8 cellular contexts compared by ENCODE assay signal in genomic region chrX:46544527-46544926, GRCh38. TPM values are rescaled to one million over a fixed set of nuclear protein-coding genes. Genes with fewer than 3 reads are reported as not detected.
DNase-seq lines count a peak whose midpoint lies in the region; ATAC-seq and TF ChIP-seq lines count a peak whose summit lies in the region.
"Not testable (repeated sequence)": the region's sequence is repeated elsewhere in the genome, so short reads cannot be mapped to it uniquely, and the experiment has no call there.

No MANE protein-coding gene starts in this region.

- CTCF ChIA-PET in A673 (lab: Charles Lee); OCI-LY7 (lab: Charles Lee; ENCODE audit: unreplicated experiment): not testable (repeated sequence)

- DNase-seq in A673 (ENCODE audit: low spot score); GM23338 (ENCODE audit: low spot score); OCI-LY7 (ENCODE audit: low spot score); activated T-helper 1 cell treated with anti-CD3 and anti-CD28 coated beads, Interleukin-12 subunit alpha, Interleukin-12 subunit beta, Interleukin-2, Interleukin-4 antibody, amounts not matched to agents 30 ng/mL and 10 ng/mL and 1 ng/mL, durations not matched to agents 14 hours and 24 hours and 36 hours (ENCODE audit: low spot score); colonic mucosa; heart right ventricle; naive B cell; smooth muscle cell (lab: John Stamatoyannopoulos, UW; ENCODE audit: unreplicated experiment): not testable (repeated sequence)

- H3K9me3 ChIP-seq in A673 (ENCODE audit: low read depth, low read length, poor library complexity, severe bottlenecking); OCI-LY7 (ENCODE audit: low read length); colonic mucosa; heart right ventricle; smooth muscle cell (replicated peaks; ENCODE audit: low read depth): not testable (repeated sequence)

- peak overlapping the region; percentile 90 for H3K4me2 ChIP-seq in GM23338
- peak overlapping the region; percentile 97 for H3K4me2 ChIP-seq in OCI-LY7 (ENCODE audit: low read length)
- peak overlapping the region; percentile 83 for H3K4me2 ChIP-seq in smooth muscle cell

- POLR2A ChIA-PET in A673 (lab: Charles Lee; ENCODE audit: low non-redundant PET): interaction anchor here (0.6 kb wide), 1 partner anchor 281 kb away, joined by 3 read pairs; no protein-coding TSS in a partner anchor
- POLR2A ChIA-PET in OCI-LY7 (lab: Charles Lee): not testable (repeated sequence)

- TF ChIP-seq CTCF in A673 (conservative IDR thresholded peaks at IDR 0.05; ENCODE audit: low read depth, low read length); GM23338 (conservative IDR thresholded peaks at IDR 0.05; ENCODE audit: low read depth in 2 of 2); OCI-LY7 (conservative IDR thresholded peaks at IDR 0.05; ENCODE audit: low read length); colonic mucosa (IDR thresholded peaks at IDR 0.05); heart right ventricle (IDR thresholded peaks at IDR 0.05); smooth muscle cell (IDR thresholded peaks at IDR 0.05; ENCODE audit: borderline replicate concordance, insufficient read depth, poor library complexity, severe bottlenecking): not testable (repeated sequence)

- not testable (repeated sequence) for H3K36me3 ChIP-seq in A673 (ENCODE audit: insufficient read depth, low read length, poor library complexity, severe bottlenecking); colonic mucosa; smooth muscle cell (ENCODE audit: low read depth)
- H3K36me3 ChIP-seq in GM23338 (ENCODE audit: insufficient read depth) (peaks cover 16% of the 10 kb centered on the region; the same call in 1 of the 2 replicates), OCI-LY7 (ENCODE audit: insufficient read depth, low read length) (peaks cover 16% of the 10 kb centered on the region), heart right ventricle (peaks cover 0 to 24% (median 0%) of the 10 kb centered on the region in 9 donors)

- peaks cover 37% of the 10 kb centered on the region for H3K36me3 Mint-ChIP-seq in GM23338 (ENCODE audit: low read depth)
- H3K36me3 Mint-ChIP-seq in activated T-helper 1 cell treated with anti-CD3 and anti-CD28 coated beads, Interleukin-12 subunit alpha, Interleukin-12 subunit beta, Interleukin-2, Interleukin-4 antibody, amounts not matched to agents 30 ng/mL and 10 ng/mL and 1 ng/mL, durations not matched to agents 14 hours and 24 hours and 36 hours (ENCODE audit: low read depth): peaks cover 20% of the 10 kb centered on the region
- not testable (repeated sequence) for H3K36me3 Mint-ChIP-seq in naive B cell

- H3K4me1 Mint-ChIP-seq in GM23338: peaks cover 20% of the 10 kb centered on the region; the same call in 2 of the 3 replicates
- peaks cover 36% of the 10 kb centered on the region for H3K4me1 Mint-ChIP-seq in activated T-helper 1 cell treated with anti-CD3 and anti-CD28 coated beads, Interleukin-12 subunit alpha, Interleukin-12 subunit beta, Interleukin-2, Interleukin-4 antibody, amounts not matched to agents 30 ng/mL and 10 ng/mL and 1 ng/mL, durations not matched to agents 14 hours and 24 hours and 36 hours (ENCODE audit: low read depth)
- peaks cover 5 to 25% (median 16%) of the 10 kb centered on the region in 3 donors for H3K4me1 Mint-ChIP-seq in naive B cell

- H3K27ac ChIP-seq in A673 (ENCODE audit: low read depth, low read length, poor library complexity, severe bottlenecking): peak overlapping the region; percentile 78
- peak overlapping the region; percentile 74; the same call in 1 of the 2 replicates for H3K27ac ChIP-seq in GM23338 (ENCODE audit: low read depth)
- peak overlapping the region; percentile 47 for H3K27ac ChIP-seq in OCI-LY7 (ENCODE audit: low read depth, low read length, poor library complexity, severe bottlenecking)
- H3K27ac ChIP-seq in colonic mucosa: peak overlapping the region; percentile 34
- peak overlapping the region in 8 of 10 donors; percentile 77 to 91 (median 86) for H3K27ac ChIP-seq in heart right ventricle
- H3K27ac ChIP-seq in smooth muscle cell (ENCODE audit: low read depth): peak overlapping the region; percentile 96

- not testable (repeated sequence) for H3K4me1 ChIP-seq in A673 (ENCODE audit: insufficient read depth, low read length, poor library complexity, severe bottlenecking); GM23338 (ENCODE audit: insufficient read depth); colonic mucosa; smooth muscle cell (ENCODE audit: low read depth)
- H3K4me1 ChIP-seq in OCI-LY7 (ENCODE audit: insufficient read depth, low read length, poor library complexity, severe bottlenecking): peaks cover 13% of the 10 kb centered on the region
- H3K4me1 ChIP-seq in heart right ventricle: peaks cover 0 to 31% (median 14%) of the 10 kb centered on the region in 9 donors

- H3K9me2 ChIP-seq in GM23338 (ENCODE audit: insufficient read depth); OCI-LY7 (ENCODE audit: insufficient read depth, low read length): not testable (repeated sequence)

- H3K4me3 Mint-ChIP-seq in GM23338: peak overlapping the region; percentile 97
- H3K4me3 Mint-ChIP-seq in activated T-helper 1 cell treated with anti-CD3 and anti-CD28 coated beads, Interleukin-12 subunit alpha, Interleukin-12 subunit beta, Interleukin-2, Interleukin-4 antibody, amounts not matched to agents 30 ng/mL and 10 ng/mL and 1 ng/mL, durations not matched to agents 14 hours and 24 hours and 36 hours: peak overlapping the region; percentile 97
- H3K4me3 Mint-ChIP-seq in naive B cell: peak overlapping the region; percentile 87 to 98 (median 97)

- H3K9me3 Mint-ChIP-seq in GM23338; activated T-helper 1 cell treated with anti-CD3 and anti-CD28 coated beads, Interleukin-12 subunit alpha, Interleukin-12 subunit beta, Interleukin-2, Interleukin-4 antibody, amounts not matched to agents 30 ng/mL and 10 ng/mL and 1 ng/mL, durations not matched to agents 14 hours and 24 hours and 36 hours; naive B cell: not testable (repeated sequence)

- H3F3A ChIP-seq in GM23338 (replicated peaks; ENCODE audit: low read depth); smooth muscle cell (ENCODE audit: low read depth): not testable (repeated sequence)

- BruUV-seq in A673 (replicated peaks; lab: Mats Ljungman, UMichigan); OCI-LY7 (replicated peaks; lab: Mats Ljungman, UMichigan): not testable (repeated sequence)

- not testable (repeated sequence) for H4K20me1 ChIP-seq in GM23338 (replicated peaks; ENCODE audit: insufficient read depth); OCI-LY7 (ENCODE audit: insufficient read depth, low read length); smooth muscle cell (ENCODE audit: low read depth)

- intact Hi-C loops in A673 (cut with micrococcal nuclease; ENCODE audit: unreplicated experiment); OCI-LY7 (cut with micrococcal nuclease; ENCODE audit: unreplicated experiment); colonic mucosa (cut with DNase I): not testable (repeated sequence)
- intact Hi-C loops in activated T-helper 1 cell treated with anti-CD3 and anti-CD28 coated beads, Interleukin-12 subunit alpha, Interleukin-12 subunit beta, Interleukin-2, Interleukin-4 antibody, amounts not matched to agents 30 ng/mL and 10 ng/mL and 1 ng/mL, durations not matched to agents 14 hours and 24 hours and 36 hours (cut with micrococcal nuclease): loop anchor here (2.0 kb wide), 2 partner anchors 84 to 252 kb away; no protein-coding TSS in a partner anchor
- intact Hi-C loops in heart right ventricle (cut with DNase I): loop anchor here in 1 of 10 donors (10.0 kb wide), 1 partner anchor 100 kb away; no protein-coding TSS in a partner anchor

- H3K27ac Mint-ChIP-seq in GM23338: not testable (repeated sequence)
- peak overlapping the region; percentile 97 for H3K27ac Mint-ChIP-seq in activated T-helper 1 cell treated with anti-CD3 and anti-CD28 coated beads, Interleukin-12 subunit alpha, Interleukin-12 subunit beta, Interleukin-2, Interleukin-4 antibody, amounts not matched to agents 30 ng/mL and 10 ng/mL and 1 ng/mL, durations not matched to agents 14 hours and 24 hours and 36 hours
- peak overlapping the region; percentile 12 to 99 (median 92) for H3K27ac Mint-ChIP-seq in naive B cell

- not testable (repeated sequence) for H3K27me3 Mint-ChIP-seq in GM23338 (ENCODE audit: insufficient read depth, low read depth, poor library complexity); activated T-helper 1 cell treated with anti-CD3 and anti-CD28 coated beads, Interleukin-12 subunit alpha, Interleukin-12 subunit beta, Interleukin-2, Interleukin-4 antibody, amounts not matched to agents 30 ng/mL and 10 ng/mL and 1 ng/mL, durations not matched to agents 14 hours and 24 hours and 36 hours (ENCODE audit: insufficient read depth); naive B cell

- 40 to 43% methylated on average over 7 of the region's 7 CpGs for WGBS in heart right ventricle, 2 donors
- WGBS in smooth muscle cell (ENCODE audit: low lambda C conversion rate): 68% methylated on average over 7 of the region's 7 CpGs

- peak overlapping the region in 1 of 2 donors; percentile 37 for H3K9ac ChIP-seq in colonic mucosa (ENCODE audit: low read depth in 2 of 2, low read length in 2 of 2)
- peak overlapping the region; percentile 96 for H3K9ac ChIP-seq in smooth muscle cell (ENCODE audit: low read depth)

- not testable (repeated sequence) for H2AFZ ChIP-seq in GM23338; smooth muscle cell (ENCODE audit: low read depth)
- peak overlapping the region; percentile 92; the same call in 1 of the 2 replicates for H2AFZ ChIP-seq in OCI-LY7 (ENCODE audit: low read length)

- H3K4me3 ChIP-seq in A673 (ENCODE audit: low read depth, low read length, poor library complexity, severe bottlenecking) (peak overlapping the region; percentile 68), GM23338 (peak overlapping the region; percentile 86), OCI-LY7 (ENCODE audit: low read depth, low read length, poor library complexity, severe bottlenecking) (peak overlapping the region; percentile 100), colonic mucosa (peak overlapping the region; percentile 58), heart right ventricle (peak overlapping the region; percentile 55 to 92 (median 78)), smooth muscle cell (peak overlapping the region; percentile 74)

- H3K27me3 ChIP-seq in A673 (replicated peaks; ENCODE audit: insufficient read depth, low read depth, low read length, poor library complexity); GM23338 (ENCODE audit: insufficient read depth); colonic mucosa; heart right ventricle; smooth muscle cell (ENCODE audit: low read depth): not testable (repeated sequence)

- H3K79me2 ChIP-seq in GM23338 (replicated peaks; ENCODE audit: insufficient read depth) (peaks cover 42% of the 10 kb centered on the region), OCI-LY7 (ENCODE audit: insufficient read depth, low read depth, low read length) (peaks cover 26% of the 10 kb centered on the region), smooth muscle cell (ENCODE audit: low read depth) (peaks cover 32% of the 10 kb centered on the region)

- ATAC-seq in GM23338; heart right ventricle; naive B cell (ENCODE audit: low read depth in 2 of 2): not testable (repeated sequence)

RNA-seq across cellular contexts. Expression of gene ZNF674, which starts 0.7 kb away (rescaled TPM):
- total RNA-seq in A673 (2021) (5.8 and 7.9 TPM in 2 replicates), OCI-LY7 (2022) (3.6 and 5.5 TPM in 2 replicates), colonic mucosa (1 to 10 TPM; 3.6 to 4.0 TPM), heart right ventricle (1 to 10 TPM; 2.1 to 4.3 (median 2.6) TPM), smooth muscle cell (3.5 and 4.0 TPM in 2 replicates)
- total RNA-seq in GM23338 (2014; rRNA removed; shearing (Covaris generic)): 5.5 and 5.8 TPM in 2 replicates
- polyA plus RNA-seq in GM23338 (2016; fragmentation: Nextera tagmentation; extraction: Ambion mirVana) (2.6 and 3.0 TPM in 2 replicates), heart right ventricle (1 to 10 TPM in 1 of 2 donors, under 1 TPM in 1; 0.91 to 1.9 TPM), naive B cell (ENCODE audit: low read depth in 6 of 6) (1 to 10 TPM in 1 of 6 donors, under 1 TPM in 3, not detected in 2; 0.28 to 1.0 (median 0.57) TPM), smooth muscle cell (1.7 and 2.3 TPM in 2 replicates)
- 5.4 and 9.8 TPM in 2 replicates for total RNA-seq in OCI-LY7 (2014; rRNA removed; shearing (Covaris generic))
- 1.8 and 3.5 TPM in 2 replicates for total RNA-seq in activated T-helper 1 cell treated with anti-CD3 and anti-CD28 coated beads, Interleukin-12 subunit alpha, Interleukin-12 subunit beta, Interleukin-2, Interleukin-4 antibody, amounts not matched to agents 30 ng/mL and 10 ng/mL and 1 ng/mL, durations not matched to agents 14 hours and 24 hours and 36 hours

RNA-seq across cellular contexts. Expression of gene CHST7, which starts 29.0 kb away (rescaled TPM):
- total RNA-seq in A673 (2021) (5.7 and 6.1 TPM in 2 replicates), OCI-LY7 (2022) (2.0 and 2.8 TPM in 2 replicates), colonic mucosa (1 to 10 TPM; 1.8 to 2.0 TPM), heart right ventricle (10 to 100 TPM in 3 of 10 donors, 1 to 10 TPM in 7; 3.5 to 23.0 (median 8.6) TPM), smooth muscle cell (3.5 and 9.3 TPM in 2 replicates)
- total RNA-seq in GM23338 (2014; rRNA removed; shearing (Covaris generic)): 23.9 and 27.2 TPM in 2 replicates
- polyA plus RNA-seq in GM23338 (2016; fragmentation: Nextera tagmentation; extraction: Ambion mirVana) (7.6 and 8.7 TPM in 2 replicates), heart right ventricle (10 to 100 TPM in 1 of 2 donors, 1 to 10 TPM in 1; 3.7 to 27.7 TPM), naive B cell (ENCODE audit: low read depth in 6 of 6) (1 to 10 TPM in 3 of 6 donors, under 1 TPM in 3; 0.88 to 2.4 (median 1.0) TPM), smooth muscle cell (3.6 and 7.0 TPM in 2 replicates)
- 5.3 and 7.5 TPM in 2 replicates for total RNA-seq in OCI-LY7 (2014; rRNA removed; shearing (Covaris generic))
- 5.2 and 6.2 TPM in 2 replicates for total RNA-seq in activated T-helper 1 cell treated with anti-CD3 and anti-CD28 coated beads, Interleukin-12 subunit alpha, Interleukin-12 subunit beta, Interleukin-2, Interleukin-4 antibody, amounts not matched to agents 30 ng/mL and 10 ng/mL and 1 ng/mL, durations not matched to agents 14 hours and 24 hours and 36 hours

Comparison
In these comparisons a context has a peak if more than half of its experiments do, and no peak if none do; other contexts are left out.
1. H3K27ac ChIP-seq: peak in every context shown above with its lines; median percentile 96 in smooth muscle cell; 86 in heart right ventricle; 78 in A673; 74 in GM23338; 47 in OCI-LY7; 34 in colonic mucosa.